Comparison of ENCODE assay signal across 1 cellular context in the genomic region with DNA sequence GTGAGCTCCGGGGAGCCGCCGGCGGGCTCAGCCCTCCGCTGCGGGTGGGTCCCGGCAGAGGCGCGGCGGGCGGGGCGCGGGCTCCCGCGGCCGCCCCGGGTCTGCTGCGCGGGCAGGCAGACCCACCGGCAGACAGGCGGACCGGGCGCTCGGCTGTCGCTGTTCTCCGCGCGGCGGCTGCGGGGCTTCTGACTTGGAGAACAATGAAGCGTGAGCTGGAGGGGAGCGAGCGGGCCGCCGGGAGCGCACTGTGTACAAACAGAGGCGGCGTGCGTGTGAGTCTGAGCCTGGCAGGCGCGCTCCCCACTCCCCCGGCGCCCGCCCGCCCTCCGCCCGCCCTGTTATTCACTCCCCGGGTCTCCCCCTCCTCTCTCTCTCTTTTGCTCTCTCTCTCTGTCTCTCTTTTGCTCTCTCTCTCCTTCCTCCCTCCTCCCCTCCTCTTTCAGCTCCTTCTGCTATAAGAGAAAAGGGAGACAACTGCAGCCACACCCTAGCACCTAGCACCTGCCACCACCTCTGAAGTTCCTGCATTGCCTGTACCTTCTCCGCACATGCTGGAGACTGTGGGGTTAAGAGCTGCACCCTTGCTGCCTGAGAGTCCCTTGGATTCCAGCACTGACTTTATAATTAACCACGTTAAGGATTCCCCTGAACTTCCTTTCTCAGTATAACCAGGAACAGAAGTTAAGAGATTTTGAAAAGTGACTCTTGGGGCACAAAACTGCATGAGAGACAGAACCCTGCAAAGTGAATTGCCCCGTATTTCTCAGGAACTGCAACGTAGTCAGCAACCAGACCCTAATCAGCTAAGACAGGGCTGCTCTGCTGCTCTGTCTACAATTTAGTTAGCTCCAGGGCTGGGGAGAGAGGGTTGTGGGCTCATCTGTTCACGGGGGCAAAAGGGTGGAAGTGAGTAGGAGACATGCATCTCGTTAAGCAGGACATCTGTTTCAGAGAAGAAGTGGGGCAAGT.
TF ChIP-seq lines count a peak whose summit lies in the region.

A gene with protein sequence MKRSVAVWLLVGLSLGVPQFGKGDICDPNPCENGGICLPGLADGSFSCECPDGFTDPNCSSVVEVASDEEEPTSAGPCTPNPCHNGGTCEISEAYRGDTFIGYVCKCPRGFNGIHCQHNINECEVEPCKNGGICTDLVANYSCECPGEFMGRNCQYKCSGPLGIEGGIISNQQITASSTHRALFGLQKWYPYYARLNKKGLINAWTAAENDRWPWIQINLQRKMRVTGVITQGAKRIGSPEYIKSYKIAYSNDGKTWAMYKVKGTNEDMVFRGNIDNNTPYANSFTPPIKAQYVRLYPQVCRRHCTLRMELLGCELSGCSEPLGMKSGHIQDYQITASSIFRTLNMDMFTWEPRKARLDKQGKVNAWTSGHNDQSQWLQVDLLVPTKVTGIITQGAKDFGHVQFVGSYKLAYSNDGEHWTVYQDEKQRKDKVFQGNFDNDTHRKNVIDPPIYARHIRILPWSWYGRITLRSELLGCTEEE (minus strand): TSS at position 277 of the 972 bp plus-strand sequence. CDS start 506 bp downstream, outside the sequence.

TF ChIP-seq in HEK293, 187 proteins besides CTCF, POLR2A, EP300 and RAD21 (continued from another document):
- TF ChIP-seq ZNF560 (tag by site-specific recombination; IDR thresholded peaks at IDR 0.05; ENCODE audit: borderline replicate concordance), result no peak
- TF ChIP-seq, protein P1, sequence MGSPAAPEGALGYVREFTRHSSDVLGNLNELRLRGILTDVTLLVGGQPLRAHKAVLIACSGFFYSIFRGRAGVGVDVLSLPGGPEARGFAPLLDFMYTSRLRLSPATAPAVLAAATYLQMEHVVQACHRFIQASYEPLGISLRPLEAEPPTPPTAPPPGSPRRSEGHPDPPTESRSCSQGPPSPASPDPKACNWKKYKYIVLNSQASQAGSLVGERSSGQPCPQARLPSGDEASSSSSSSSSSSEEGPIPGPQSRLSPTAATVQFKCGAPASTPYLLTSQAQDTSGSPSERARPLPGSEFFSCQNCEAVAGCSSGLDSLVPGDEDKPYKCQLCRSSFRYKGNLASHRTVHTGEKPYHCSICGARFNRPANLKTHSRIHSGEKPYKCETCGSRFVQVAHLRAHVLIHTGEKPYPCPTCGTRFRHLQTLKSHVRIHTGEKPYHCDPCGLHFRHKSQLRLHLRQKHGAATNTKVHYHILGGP (tag by site-specific recombination; IDR thresholded peaks at IDR 0.05), result no peak
- TF ChIP-seq ZNF292 (tag by site-specific recombination; IDR thresholded peaks at IDR 0.05; ENCODE audit: borderline replicate concordance, low read depth), result no peak
- TF ChIP-seq, protein P2, sequence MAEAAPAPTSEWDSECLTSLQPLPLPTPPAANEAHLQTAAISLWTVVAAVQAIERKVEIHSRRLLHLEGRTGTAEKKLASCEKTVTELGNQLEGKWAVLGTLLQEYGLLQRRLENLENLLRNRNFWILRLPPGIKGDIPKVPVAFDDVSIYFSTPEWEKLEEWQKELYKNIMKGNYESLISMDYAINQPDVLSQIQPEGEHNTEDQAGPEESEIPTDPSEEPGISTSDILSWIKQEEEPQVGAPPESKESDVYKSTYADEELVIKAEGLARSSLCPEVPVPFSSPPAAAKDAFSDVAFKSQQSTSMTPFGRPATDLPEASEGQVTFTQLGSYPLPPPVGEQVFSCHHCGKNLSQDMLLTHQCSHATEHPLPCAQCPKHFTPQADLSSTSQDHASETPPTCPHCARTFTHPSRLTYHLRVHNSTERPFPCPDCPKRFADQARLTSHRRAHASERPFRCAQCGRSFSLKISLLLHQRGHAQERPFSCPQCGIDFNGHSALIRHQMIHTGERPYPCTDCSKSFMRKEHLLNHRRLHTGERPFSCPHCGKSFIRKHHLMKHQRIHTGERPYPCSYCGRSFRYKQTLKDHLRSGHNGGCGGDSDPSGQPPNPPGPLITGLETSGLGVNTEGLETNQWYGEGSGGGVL (tag by site-specific recombination; IDR thresholded peaks at IDR 0.05), result peak; percentile 57
- TF ChIP-seq FEZF1 (tag by site-specific recombination; IDR thresholded peaks at IDR 0.05), result no peak
- TF ChIP-seq KLF1 (tag by site-specific recombination; IDR thresholded peaks at IDR 0.05), result peak; percentile 27
- TF ChIP-seq MZF1 (tag by site-specific recombination; IDR thresholded peaks at IDR 0.05; ENCODE audit: borderline replicate concordance), result no peak; the same call in 1 of the 2 replicates
- TF ChIP-seq ZBTB1 (tag by site-specific recombination; IDR thresholded peaks at IDR 0.05), result no peak
- TF ChIP-seq ZNF23 (tag by site-specific recombination; IDR thresholded peaks at IDR 0.05; ENCODE audit: borderline replicate concordance), result no peak
- TF ChIP-seq ZNF214 (tag by site-specific recombination; IDR thresholded peaks at IDR 0.05; ENCODE audit: borderline replicate concordance), result no peak
- no peak for TF ChIP-seq ZNF585B (tag by site-specific recombination; IDR thresholded peaks at IDR 0.05)
- no peak for TF ChIP-seq ZNF302 (tag by site-specific recombination; IDR thresholded peaks at IDR 0.05; ENCODE audit: low read depth)
- no peak for TF ChIP-seq SP7 (tag by site-specific recombination; IDR thresholded peaks at IDR 0.05)
- no peak for TF ChIP-seq ZNF311 (tag by site-specific recombination; IDR thresholded peaks at IDR 0.05; ENCODE audit: borderline replicate concordance)
- no peak; the same call in 1 of the 2 replicates for TF ChIP-seq ZNF76 (tag by site-specific recombination; IDR thresholded peaks at IDR 0.05; ENCODE audit: borderline replicate concordance, low read depth)
- TF ChIP-seq, protein P3, sequence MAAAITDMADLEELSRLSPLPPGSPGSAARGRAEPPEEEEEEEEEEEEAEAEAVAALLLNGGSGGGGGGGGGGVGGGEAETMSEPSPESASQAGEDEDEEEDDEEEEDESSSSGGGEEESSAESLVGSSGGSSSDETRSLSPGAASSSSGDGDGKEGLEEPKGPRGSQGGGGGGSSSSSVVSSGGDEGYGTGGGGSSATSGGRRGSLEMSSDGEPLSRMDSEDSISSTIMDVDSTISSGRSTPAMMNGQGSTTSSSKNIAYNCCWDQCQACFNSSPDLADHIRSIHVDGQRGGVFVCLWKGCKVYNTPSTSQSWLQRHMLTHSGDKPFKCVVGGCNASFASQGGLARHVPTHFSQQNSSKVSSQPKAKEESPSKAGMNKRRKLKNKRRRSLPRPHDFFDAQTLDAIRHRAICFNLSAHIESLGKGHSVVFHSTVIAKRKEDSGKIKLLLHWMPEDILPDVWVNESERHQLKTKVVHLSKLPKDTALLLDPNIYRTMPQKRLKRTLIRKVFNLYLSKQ (tag by site-specific recombination; IDR thresholded peaks at IDR 0.05; ENCODE audit: borderline replicate concordance), result no peak
- TF ChIP-seq, protein P4, sequence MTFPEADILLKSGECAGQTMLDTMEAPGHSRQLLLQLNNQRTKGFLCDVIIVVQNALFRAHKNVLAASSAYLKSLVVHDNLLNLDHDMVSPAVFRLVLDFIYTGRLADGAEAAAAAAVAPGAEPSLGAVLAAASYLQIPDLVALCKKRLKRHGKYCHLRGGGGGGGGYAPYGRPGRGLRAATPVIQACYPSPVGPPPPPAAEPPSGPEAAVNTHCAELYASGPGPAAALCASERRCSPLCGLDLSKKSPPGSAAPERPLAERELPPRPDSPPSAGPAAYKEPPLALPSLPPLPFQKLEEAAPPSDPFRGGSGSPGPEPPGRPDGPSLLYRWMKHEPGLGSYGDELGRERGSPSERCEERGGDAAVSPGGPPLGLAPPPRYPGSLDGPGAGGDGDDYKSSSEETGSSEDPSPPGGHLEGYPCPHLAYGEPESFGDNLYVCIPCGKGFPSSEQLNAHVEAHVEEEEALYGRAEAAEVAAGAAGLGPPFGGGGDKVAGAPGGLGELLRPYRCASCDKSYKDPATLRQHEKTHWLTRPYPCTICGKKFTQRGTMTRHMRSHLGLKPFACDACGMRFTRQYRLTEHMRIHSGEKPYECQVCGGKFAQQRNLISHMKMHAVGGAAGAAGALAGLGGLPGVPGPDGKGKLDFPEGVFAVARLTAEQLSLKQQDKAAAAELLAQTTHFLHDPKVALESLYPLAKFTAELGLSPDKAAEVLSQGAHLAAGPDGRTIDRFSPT (tag by site-specific recombination; IDR thresholded peaks at IDR 0.05), result no peak
- TF ChIP-seq HOXA7 (CRISPR knock-in tag; IDR thresholded peaks at IDR 0.05; ENCODE audit: borderline replicate concordance), result no peak
- no peak for TF ChIP-seq ZNF837 (tag by site-specific recombination; IDR thresholded peaks at IDR 0.05)
- TF ChIP-seq ZNF433 (tag by site-specific recombination; IDR thresholded peaks at IDR 0.05; ENCODE audit: low read depth), result no peak
- peak; percentile 84 for TF ChIP-seq ZBTB8A (tag by site-specific recombination; IDR thresholded peaks at IDR 0.05)
- TF ChIP-seq ZNF473 (tag by site-specific recombination; IDR thresholded peaks at IDR 0.05), result no peak
- TF ChIP-seq, protein P5, sequence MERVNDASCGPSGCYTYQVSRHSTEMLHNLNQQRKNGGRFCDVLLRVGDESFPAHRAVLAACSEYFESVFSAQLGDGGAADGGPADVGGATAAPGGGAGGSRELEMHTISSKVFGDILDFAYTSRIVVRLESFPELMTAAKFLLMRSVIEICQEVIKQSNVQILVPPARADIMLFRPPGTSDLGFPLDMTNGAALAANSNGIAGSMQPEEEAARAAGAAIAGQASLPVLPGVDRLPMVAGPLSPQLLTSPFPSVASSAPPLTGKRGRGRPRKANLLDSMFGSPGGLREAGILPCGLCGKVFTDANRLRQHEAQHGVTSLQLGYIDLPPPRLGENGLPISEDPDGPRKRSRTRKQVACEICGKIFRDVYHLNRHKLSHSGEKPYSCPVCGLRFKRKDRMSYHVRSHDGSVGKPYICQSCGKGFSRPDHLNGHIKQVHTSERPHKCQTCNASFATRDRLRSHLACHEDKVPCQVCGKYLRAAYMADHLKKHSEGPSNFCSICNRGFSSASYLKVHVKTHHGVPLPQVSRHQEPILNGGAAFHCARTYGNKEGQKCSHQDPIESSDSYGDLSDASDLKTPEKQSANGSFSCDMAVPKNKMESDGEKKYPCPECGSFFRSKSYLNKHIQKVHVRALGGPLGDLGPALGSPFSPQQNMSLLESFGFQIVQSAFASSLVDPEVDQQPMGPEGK (tag by site-specific recombination; IDR thresholded peaks at IDR 0.05), result peak; percentile 11; the same call in 1 of the 2 replicates
- TF ChIP-seq ZSCAN30 (tag by site-specific recombination; IDR thresholded peaks at IDR 0.05), result no peak
- TF ChIP-seq, protein P6, sequence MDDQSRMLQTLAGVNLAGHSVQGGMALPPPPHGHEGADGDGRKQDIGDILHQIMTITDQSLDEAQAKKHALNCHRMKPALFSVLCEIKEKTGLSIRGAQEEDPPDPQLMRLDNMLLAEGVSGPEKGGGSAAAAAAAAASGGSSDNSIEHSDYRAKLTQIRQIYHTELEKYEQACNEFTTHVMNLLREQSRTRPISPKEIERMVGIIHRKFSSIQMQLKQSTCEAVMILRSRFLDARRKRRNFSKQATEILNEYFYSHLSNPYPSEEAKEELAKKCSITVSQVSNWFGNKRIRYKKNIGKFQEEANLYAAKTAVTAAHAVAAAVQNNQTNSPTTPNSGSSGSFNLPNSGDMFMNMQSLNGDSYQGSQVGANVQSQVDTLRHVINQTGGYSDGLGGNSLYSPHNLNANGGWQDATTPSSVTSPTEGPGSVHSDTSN (CRISPR knock-in tag; IDR thresholded peaks at IDR 0.05), result no peak
- TF ChIP-seq, protein P7, sequence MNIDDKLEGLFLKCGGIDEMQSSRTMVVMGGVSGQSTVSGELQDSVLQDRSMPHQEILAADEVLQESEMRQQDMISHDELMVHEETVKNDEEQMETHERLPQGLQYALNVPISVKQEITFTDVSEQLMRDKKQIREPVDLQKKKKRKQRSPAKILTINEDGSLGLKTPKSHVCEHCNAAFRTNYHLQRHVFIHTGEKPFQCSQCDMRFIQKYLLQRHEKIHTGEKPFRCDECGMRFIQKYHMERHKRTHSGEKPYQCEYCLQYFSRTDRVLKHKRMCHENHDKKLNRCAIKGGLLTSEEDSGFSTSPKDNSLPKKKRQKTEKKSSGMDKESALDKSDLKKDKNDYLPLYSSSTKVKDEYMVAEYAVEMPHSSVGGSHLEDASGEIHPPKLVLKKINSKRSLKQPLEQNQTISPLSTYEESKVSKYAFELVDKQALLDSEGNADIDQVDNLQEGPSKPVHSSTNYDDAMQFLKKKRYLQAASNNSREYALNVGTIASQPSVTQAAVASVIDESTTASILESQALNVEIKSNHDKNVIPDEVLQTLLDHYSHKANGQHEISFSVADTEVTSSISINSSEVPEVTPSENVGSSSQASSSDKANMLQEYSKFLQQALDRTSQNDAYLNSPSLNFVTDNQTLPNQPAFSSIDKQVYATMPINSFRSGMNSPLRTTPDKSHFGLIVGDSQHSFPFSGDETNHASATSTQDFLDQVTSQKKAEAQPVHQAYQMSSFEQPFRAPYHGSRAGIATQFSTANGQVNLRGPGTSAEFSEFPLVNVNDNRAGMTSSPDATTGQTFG (tag by site-specific recombination; IDR thresholded peaks at IDR 0.05; ENCODE audit: borderline replicate concordance), result no peak
- TF ChIP-seq ZNF654 (tag by site-specific recombination; IDR thresholded peaks at IDR 0.05; ENCODE audit: low read depth), result no peak
- no peak for TF ChIP-seq ZNF133 (tag by site-specific recombination; IDR thresholded peaks at IDR 0.05)
- no peak for TF ChIP-seq YY1 (tag by site-specific recombination; IDR thresholded peaks at IDR 0.05)
- TF ChIP-seq ZNF624 (tag by site-specific recombination; IDR thresholded peaks at IDR 0.05), result no peak
- no peak for TF ChIP-seq ZNF792 (tag by site-specific recombination; IDR thresholded peaks at IDR 0.05)
